ENCODE assay signal across 8 cellular contexts in the genomic region with DNA sequence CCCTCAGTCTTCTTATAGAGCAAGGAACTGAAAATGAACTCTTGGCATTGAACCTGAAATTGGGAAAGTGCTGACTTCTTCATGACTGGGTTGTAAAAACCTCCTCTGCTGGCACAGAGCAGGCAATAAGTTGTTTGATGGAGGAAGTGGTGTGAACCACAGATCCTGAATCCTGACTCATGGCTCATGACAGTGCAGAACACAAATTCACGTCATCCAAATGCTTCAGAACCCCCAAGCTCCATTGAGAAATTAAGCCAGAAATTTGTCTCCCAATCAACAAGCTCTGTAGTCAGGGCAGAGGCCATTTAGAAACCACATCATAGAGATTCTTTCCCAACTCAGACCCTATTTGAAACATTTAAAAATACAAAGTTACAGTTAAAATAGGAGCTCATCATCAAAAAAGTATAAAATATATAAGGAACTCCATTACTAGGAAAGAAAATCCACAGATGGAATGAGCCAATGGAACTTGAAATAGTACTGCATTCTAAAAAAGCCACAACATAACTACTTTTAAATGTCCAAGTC. TPM values are rescaled to one million over a fixed set of nuclear protein-coding genes. Genes with fewer than 3 reads are reported as not detected.
A peak's percentile ranks its signal among the peaks of the same experiment; 100 is the strongest.
DNase-seq lines count a peak whose midpoint lies in the region; ATAC-seq and TF ChIP-seq lines count a peak whose summit lies in the region.

No MANE protein-coding gene starts in this region.

- CTCF ChIA-PET in CD8-positive, alpha-beta T cell (lab: Charles Lee) = interaction anchor here (4.5 kb wide), 1 partner anchor 9 kb away, joined by 34 read pairs; the partner anchor contains the start of gene STK17A

- no peaks in the 10 kb centered on the region for H3K4me1 ChIP-seq in CD8-positive, alpha-beta T cell (ENCODE audit: insufficient read depth, low read length)
- peaks cover 3% of the 10 kb centered on the region for H3K4me1 ChIP-seq in smooth muscle cell (ENCODE audit: low read depth)
- H3K4me1 ChIP-seq in BE2C = peaks cover 6% of the 10 kb centered on the region; the same call in 1 of the 2 replicates

- no peak overlapping the region for H3K4me3 ChIP-seq in CD8-positive, alpha-beta T cell (ENCODE audit: low read depth, low read length)
- H3K4me3 ChIP-seq in fibroblast of mammary gland (ENCODE audit: control insufficient read depth, low read depth, low read length) (no peak overlapping the region), smooth muscle cell (no peak overlapping the region), BE2C (ENCODE audit: low read depth, low read length) (no peak overlapping the region)

- DNase-seq in CD8-positive, alpha-beta T cell = peak in 1 of 7 experiments; percentile 22
- DNase-seq in T1000 (lab: John Stamatoyannopoulos, UW) (peak; percentile 54), fibroblast of mammary gland (ENCODE audit: low read depth) (peak; percentile 100), smooth muscle cell (lab: John Stamatoyannopoulos, UW; ENCODE audit: unreplicated experiment) (no peak), BE2C (no peak), DMS 273 (lab: John Stamatoyannopoulos, UW; ENCODE audit: unreplicated experiment) (no peak), NCI-H1048 (lab: John Stamatoyannopoulos, UW) (no peak)

- peaks cover 4% of the 10 kb centered on the region for H3K4me1 Mint-ChIP-seq in CD8-positive, alpha-beta T cell (ENCODE audit: low read depth)

- H3K27ac ChIP-seq in CD8-positive, alpha-beta T cell (ENCODE audit: low read depth, low read length) = no peak overlapping the region
- H3K27ac ChIP-seq in smooth muscle cell (ENCODE audit: low read depth) = peak overlapping the region; percentile 95

- WGBS in smooth muscle cell (ENCODE audit: low lambda C conversion rate) = 0% methylated on average over 1 of the region's 1 CpG

- intact Hi-C loops in CD8-positive, alpha-beta T cell (cut with DNase I, micrococcal nuclease) = no loop called here

- no peaks in the 10 kb centered on the region for H3K36me3 ChIP-seq in CD8-positive, alpha-beta T cell (ENCODE audit: insufficient read depth, low read length)
- no peaks in the 10 kb centered on the region for H3K36me3 ChIP-seq in smooth muscle cell (ENCODE audit: low read depth)
- no peaks in the 10 kb centered on the region for H3K36me3 ChIP-seq in BE2C

- ATAC-seq in CD8-positive, alpha-beta T cell = peak; percentile 76
- peak; percentile 39 for ATAC-seq in HG03342 (IDR thresholded peaks at IDR 0.05; ENCODE audit: unreplicated experiment)

- TF ChIP-seq CTCF in CD8-positive, alpha-beta T cell (IDR thresholded peaks at IDR 0.05) = no peak
- TF ChIP-seq CTCF in fibroblast of mammary gland (conservative IDR thresholded peaks at IDR 0.05; ENCODE audit: control insufficient read depth, insufficient read depth, low read depth, low read length) (no peak), smooth muscle cell (IDR thresholded peaks at IDR 0.05; ENCODE audit: borderline replicate concordance, insufficient read depth, poor library complexity, severe bottlenecking) (no peak), BE2C (IDR thresholded peaks at IDR 0.05; ENCODE audit: low read depth, low read length) (no peak)

- H2AFZ ChIP-seq in smooth muscle cell (ENCODE audit: low read depth) = peak overlapping the region; percentile 8

- no peaks in the 10 kb centered on the region for H3K27me3 ChIP-seq in CD8-positive, alpha-beta T cell (ENCODE audit: insufficient read depth, low read length)
- H3K27me3 ChIP-seq in smooth muscle cell (ENCODE audit: low read depth) (no peaks in the 10 kb centered on the region), BE2C (no peaks in the 10 kb centered on the region)

- no peaks in the 10 kb centered on the region for H3K9me3 ChIP-seq in CD8-positive, alpha-beta T cell (ENCODE audit: low read length)
- H3K9me3 ChIP-seq in smooth muscle cell (replicated peaks; ENCODE audit: low read depth) (no peaks in the 10 kb centered on the region), BE2C (no peaks in the 10 kb centered on the region)

- H3K79me2 ChIP-seq in smooth muscle cell (ENCODE audit: low read depth) = no peaks in the 10 kb centered on the region

- peak overlapping the region; percentile 75 for H3K9ac ChIP-seq in smooth muscle cell (ENCODE audit: low read depth)

- H3K4me2 ChIP-seq in smooth muscle cell = peak overlapping the region; percentile 55

- H4K20me1 ChIP-seq in smooth muscle cell (ENCODE audit: low read depth) = no peaks in the 10 kb centered on the region

- POLR2A ChIA-PET in CD8-positive, alpha-beta T cell (lab: Charles Lee) = interaction anchor here (1.5 to 2.4 kb wide), 2 partner anchors 10 to 127 kb away, joined by 4 to 8 read pairs; partner anchors contain the start of gene STK17A

- H3K27ac Mint-ChIP-seq in CD8-positive, alpha-beta T cell = no peak overlapping the region

- H3K4me3 Mint-ChIP-seq in CD8-positive, alpha-beta T cell = no peak overlapping the region

- no peaks in the 10 kb centered on the region for H3K36me3 Mint-ChIP-seq in CD8-positive, alpha-beta T cell

- H3K27me3 Mint-ChIP-seq in CD8-positive, alpha-beta T cell (ENCODE audit: low read depth) = peaks cover 2% of the 10 kb centered on the region

- H3F3A ChIP-seq in smooth muscle cell (ENCODE audit: low read depth) = peaks cover 4% of the 10 kb centered on the region

- H3K9me3 Mint-ChIP-seq in CD8-positive, alpha-beta T cell = no peaks in the 10 kb centered on the region

RNA-seq across cellular contexts. Expression of gene STK17A, which starts 10.3 kb away (rescaled TPM):
- 100 to 1,000 TPM; 301 to 311 TPM for total RNA-seq in CD8-positive, alpha-beta T cell
- total RNA-seq in smooth muscle cell = 25.5 and 28.2 TPM in 2 replicates
- polyA plus RNA-seq in smooth muscle cell = 21.0 and 26.8 TPM in 2 replicates
- polyA plus RNA-seq in BE2C (2012; ENCODE audit: insufficient read depth, insufficient read length, low read depth) = 5.7 TPM

Comparison
In these comparisons a context has a peak if more than half of its experiments do, and no peak if none do; other contexts are left out.
1. DNase-seq: peak in T1000 (single experiment) and fibroblast of mammary gland (single experiment); none in smooth muscle cell (single experiment), BE2C (single experiment), DMS 273 (single experiment) and NCI-H1048 (single experiment).
2. RNA of gene STK17A, which starts 10.3 kb away (total RNA-seq): 301 to 311 TPM in CD8-positive, alpha-beta T cell; 25.5 to 28.2 TPM in smooth muscle cell; every median in the first group is over 10 times any median in the second.